In the genomic region with DNA sequence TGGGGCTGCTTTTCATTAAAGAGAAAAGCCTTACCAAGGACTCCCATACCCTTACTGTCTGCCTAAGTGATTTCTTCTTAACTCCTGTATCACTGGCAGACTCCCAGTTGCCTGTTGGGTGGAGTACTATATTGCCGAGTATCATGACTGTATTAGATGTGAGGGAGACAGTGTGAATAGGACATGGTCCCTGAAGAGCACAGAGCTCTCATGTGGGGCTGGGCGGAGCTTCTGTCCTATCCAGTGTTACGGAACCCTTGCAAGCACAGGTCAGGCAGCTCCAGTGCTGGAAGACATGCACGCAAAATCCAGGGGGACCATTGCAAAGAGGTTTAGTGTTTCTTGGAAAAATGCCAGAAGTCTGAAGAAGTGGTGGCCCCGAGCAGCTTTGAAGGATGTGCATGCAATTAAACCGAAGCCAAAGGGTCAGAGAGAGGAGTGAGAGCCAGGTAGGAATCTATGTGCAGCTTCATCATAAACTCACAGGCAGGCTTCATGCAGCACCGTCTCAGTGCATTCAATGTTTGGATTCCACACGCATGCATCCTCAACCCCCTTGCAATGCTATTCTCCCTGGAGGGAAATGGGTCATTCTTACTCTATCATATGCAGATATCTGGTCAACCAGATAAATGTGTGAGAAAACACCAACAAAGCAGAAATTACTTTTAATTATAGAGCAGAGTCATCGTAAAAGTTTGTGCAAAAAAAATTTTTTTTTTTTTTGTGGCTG, we compare ENCODE assay signal across 17 cellular contexts. TPM values are rescaled to one million over a fixed set of nuclear protein-coding genes. Genes with fewer than 3 reads are reported as not detected.
DNase-seq lines count a peak whose midpoint lies in the region; ATAC-seq, FAIRE-seq and TF ChIP-seq lines count a peak whose summit lies in the region.
"Had no signal": no experiment of that assay in that cellular context is flagged by ENCODE, and none has a peak within 500 bp of the region (broad histone marks: within the 10 kb centered on the region; RNA-seq: fewer than 3 reads in every experiment).

No MANE protein-coding gene starts in this region.

- no peak overlapping the region for H3K9ac ChIP-seq in BLaER1

- DNase-seq in HTR-8/SVneo (ENCODE audit: insufficient read length, low spot score) (no peak), NCI-H748 (lab: John Stamatoyannopoulos, UW; ENCODE audit: unreplicated experiment) (peak; percentile 75), left colon (peak in 1 of 2 donors; percentile 34), adrenal gland (no peak)
- DNase-seq in activated CD4-positive, alpha-beta T cell treated with anti-CD3 and anti-CD28 coated beads for 4 hours: no peak
- DNase-seq: ACHN; activated CD4-positive, alpha-beta T cell treated with anti-CD3 and anti-CD28 coated beads for 1 hour; activated naive CD4-positive, alpha-beta T cell treated with anti-CD3 and anti-CD28 coated beads for 36 hours; IMR-90; left ventricle myocardium superior; naive thymus-derived CD8-positive, alpha-beta T cell; SHP77 treated with DMSO at 0.1 percent for 48 hours had no signal

- H3K27me3 ChIP-seq in BLaER1 (no peaks in the 10 kb centered on the region), adrenal gland (no peaks in the 10 kb centered on the region)
- H3K27me3 ChIP-seq: right atrium auricular region had no signal

- H4K20me1 ChIP-seq in BLaER1: no peaks in the 10 kb centered on the region

- H3K36me3 ChIP-seq in BLaER1 (no peaks in the 10 kb centered on the region), adrenal gland (replicated peaks in 1 of 2) (no peaks in the 10 kb centered on the region)
- H3K36me3 ChIP-seq: right atrium auricular region had no signal

- FAIRE-seq in HTR-8/SVneo (lab: Jason Lieb, UNC): peak; percentile 81
- FAIRE-seq: H54 had no signal

- H3K27ac ChIP-seq in BLaER1 (no peak overlapping the region), adrenal gland (no peak overlapping the region)
- H3K27ac ChIP-seq: right atrium auricular region had no signal

- WGBS in adrenal gland, 4 donors: 43 to 54% (median 46%) methylated on average over 8 to 9 of the region's 9 CpGs

- H3K9me3 ChIP-seq in BLaER1 (peaks cover 31% of the 10 kb centered on the region), adrenal gland (replicated peaks in 1 of 3) (no peaks in the 10 kb centered on the region)
- H3K9me3 ChIP-seq: right atrium auricular region had no signal

- no peak overlapping the region for H3K4me3 ChIP-seq in BLaER1
- no peak overlapping the region for H3K4me3 ChIP-seq in adrenal gland
- H3K4me3 ChIP-seq: right atrium auricular region had no signal

- intact Hi-C loops in left colon (cut with DNase I, micrococcal nuclease) (no loop called here), adrenal gland (cut with DNase I) (no loop called here)

- TF ChIP-seq CTCF in adrenal gland (IDR thresholded peaks at IDR 0.05): no peak

- no peak for TF ChIP-seq POLR2A in adrenal gland (IDR thresholded peaks at IDR 0.05)

- peak overlapping the region; percentile 83 for H3K4me2 ChIP-seq in BLaER1

- H3K4me1 ChIP-seq in BLaER1: peaks cover 52% of the 10 kb centered on the region
- no peaks in the 10 kb centered on the region for H3K4me1 ChIP-seq in adrenal gland (replicated peaks in 1 of 2)
- H3K4me1 ChIP-seq: right atrium auricular region had no signal

- ATAC-seq in left colon: peak; percentile 85
- no peak for ATAC-seq in HG03196 (IDR thresholded peaks at IDR 0.05; ENCODE audit: unreplicated experiment)
- no peak for ATAC-seq in HG02884 (IDR thresholded peaks at IDR 0.05; ENCODE audit: unreplicated experiment)
- ATAC-seq: left ventricle myocardium superior; naive thymus-derived CD8-positive, alpha-beta T cell had no signal

RNA-seq across cellular contexts. Expression of a gene that starts 49.7 kb away (rescaled TPM):
- 10 to 100 TPM; 32.2 to 38.1 TPM for total RNA-seq in left colon
- total RNA-seq in adrenal gland: 10 to 100 TPM; 19.9 to 51.4 (median 27.7) TPM
- 10 to 100 TPM in 1 of 3 donors, 1 to 10 TPM in 2; 6.4 to 68.6 (median 9.4) TPM for polyA plus RNA-seq in adrenal gland

RNA-seq across cellular contexts. Expression of a gene that starts 49.7 kb away (rescaled TPM):
- total RNA-seq in left colon (10 to 100 TPM; 41.5 to 56.3 TPM), adrenal gland (10 to 100 TPM; 44.0 to 70.5 (median 51.3) TPM)
- 10 to 100 TPM; 10.7 to 42.6 (median 12.2) TPM for polyA plus RNA-seq in adrenal gland
